ENCODE assay signal across 17 cellular contexts in genomic region chr1:231684333-231685244, GRCh38. TPM values are rescaled to one million over a fixed set of nuclear protein-coding genes. Genes with fewer than 3 reads are reported as not detected.
DNase-seq lines count a peak whose midpoint lies in the region; ATAC-seq and TF ChIP-seq lines count a peak whose summit lies in the region.
"Had no signal": no experiment of that assay in that cellular context is flagged by ENCODE, and none has a peak within 500 bp of the region (broad histone marks: within the 10 kb centered on the region; RNA-seq: fewer than 3 reads in every experiment).

No MANE protein-coding gene starts in this region.

- BruUV-seq in OCI-LY7 (replicated peaks; lab: Mats Ljungman, UMichigan), result no TSS peak

- H3K27me3 Mint-ChIP-seq in endothelial cell (ENCODE audit: unreplicated experiment), result peaks cover 8% of the 10 kb centered on the region

- ATAC-seq in GM18867 (IDR thresholded peaks at IDR 0.05; ENCODE audit: unreplicated experiment) (no peak), GM18861 (IDR thresholded peaks at IDR 0.05; ENCODE audit: unreplicated experiment) (no peak)
- ATAC-seq: A549; activated T-cell treated with anti-CD3 and anti-CD28 coated beads, Interleukin-2, amount 50 U/mL, for 4 hours; left lung had no signal

- peaks cover 8% of the 10 kb centered on the region for H3K9me3 Mint-ChIP-seq in endothelial cell (ENCODE audit: unreplicated experiment)

- no peaks in the 10 kb centered on the region for H3K79me2 ChIP-seq in OCI-LY7 (ENCODE audit: insufficient read depth, low read depth, low read length)

- intact Hi-C loops in OCI-LY7 (cut with micrococcal nuclease; ENCODE audit: unreplicated experiment), result no loop called here

- no peak overlapping the region for H3K4me3 Mint-ChIP-seq in endothelial cell (ENCODE audit: unreplicated experiment)
- H3K4me3 Mint-ChIP-seq: activated T-cell treated with anti-CD3 and anti-CD28 coated beads, Interleukin-2, amount 50 U/mL, for 4 hours had no signal

- no peaks in the 10 kb centered on the region for H4K20me1 ChIP-seq in OCI-LY7 (ENCODE audit: insufficient read depth, low read length)

- H3K36me3 ChIP-seq in OCI-LY7 (ENCODE audit: insufficient read depth, low read length), result no peaks in the 10 kb centered on the region
- H3K36me3 ChIP-seq: heart left ventricle, left lung, tibial nerve had no signal

- no peaks in the 10 kb centered on the region for H3K9me2 ChIP-seq in OCI-LY7 (ENCODE audit: insufficient read depth, low read length)

- POLR2A ChIA-PET in OCI-LY7 (lab: Charles Lee), result no interaction called here

- H3K4me3 ChIP-seq in OCI-LY7 (ENCODE audit: low read depth, low read length, poor library complexity, severe bottlenecking), result no peak overlapping the region
- H3K4me3 ChIP-seq: A549, heart left ventricle, left lung, tibial nerve had no signal

- no peaks in the 10 kb centered on the region for H3K9me3 ChIP-seq in OCI-LY7 (ENCODE audit: low read length)

- CTCF ChIA-PET in OCI-LY7 (lab: Charles Lee; ENCODE audit: unreplicated experiment), result no interaction called here

- peaks cover 22% of the 10 kb centered on the region for H3K36me3 Mint-ChIP-seq in endothelial cell (ENCODE audit: low read depth, unreplicated experiment)

- H3K27ac Mint-ChIP-seq in endothelial cell (ENCODE audit: unreplicated experiment), result peak overlapping the region; percentile 4

- H3K27ac ChIP-seq in 22Rv1, result peak overlapping the region; percentile 76
- no peak overlapping the region for H3K27ac ChIP-seq in OCI-LY7 (ENCODE audit: low read depth, low read length, poor library complexity, severe bottlenecking)
- H3K27ac ChIP-seq: A549, heart left ventricle, left lung had no signal

- H3K4me1 ChIP-seq in OCI-LY7 (ENCODE audit: insufficient read depth, low read length, poor library complexity, severe bottlenecking), result no peaks in the 10 kb centered on the region
- H3K4me1 ChIP-seq: A549, left lung had no signal

- no peak overlapping the region for H2AFZ ChIP-seq in OCI-LY7 (ENCODE audit: low read length)

- peaks cover 36% of the 10 kb centered on the region for H3K4me1 Mint-ChIP-seq in endothelial cell (ENCODE audit: unreplicated experiment)

- TF ChIP-seq CTCF in 22Rv1 (IDR thresholded peaks at IDR 0.05), result no peak
- TF ChIP-seq CTCF in endothelial cell (IDR thresholded peaks at IDR 0.05; ENCODE audit: unreplicated experiment), result no peak
- TF ChIP-seq CTCF in OCI-LY7 (conservative IDR thresholded peaks at IDR 0.05; ENCODE audit: low read length), result no peak

- H3K4me2 ChIP-seq in OCI-LY7 (ENCODE audit: low read length), result no peak overlapping the region
- H3K4me2 ChIP-seq: A549 had no signal

- DNase-seq in NCI-H1092 (lab: John Stamatoyannopoulos, UW) (peak; percentile 89), NCI-H345 (lab: John Stamatoyannopoulos, UW) (peak; percentile 94), endothelial cell (ENCODE audit: low spot score) (no peak), OCI-LY7 (ENCODE audit: low spot score) (no peak), mesenteric fat pad (ENCODE audit: low spot score) (no peak)
- DNase-seq: activated T-cell treated with anti-CD3 and anti-CD28 coated beads, Interleukin-2, amount 50 U/mL, for 4 hours; aorta; Calu3; effector CD4-positive, alpha-beta T cell; left lung; small intestine had no signal

RNA-seq across cellular contexts. Expression of gene DISC1, which starts 58.0 kb away (rescaled TPM):
- total RNA-seq in endothelial cell (ENCODE audit: unreplicated experiment), result 82.5 TPM
- total RNA-seq in OCI-LY7 (2014; rRNA removed; shearing (Covaris generic)), result not detected in 2 replicates
- 0.91 and 1.4 TPM in 2 replicates for total RNA-seq in OCI-LY7 (2022)
- total RNA-seq in mesenteric fat pad, result 13.0 TPM

Comparison
In these comparisons a context has a peak if more than half of its experiments do, and no peak if none do; other contexts are left out.
1. DNase-seq: peak in NCI-H1092 (single experiment) and NCI-H345 (single experiment); none in endothelial cell (single experiment), OCI-LY7 (single experiment) and mesenteric fat pad (single experiment).